1 cellular context compared by ENCODE assay signal in genomic region chr5:136192526-136193395, GRCh38.
TF ChIP-seq lines count a peak whose summit lies in the region.

SMIM32 (minus strand) TSS chr5:136193162; CDS start chr5:136192524, 638 bp downstream.

TF ChIP-seq in HEK293, 187 proteins besides CTCF, POLR2A, EP300 and RAD21 (continued from another document and continues in another):
- TF ChIP-seq TSHZ1 (tag by site-specific recombination; IDR thresholded peaks at IDR 0.05; ENCODE audit: borderline replicate concordance) (no peak), ZBTB8A (tag by site-specific recombination; IDR thresholded peaks at IDR 0.05) (peak; percentile 65), MEIS1 (CRISPR knock-in tag; IDR thresholded peaks at IDR 0.05; ENCODE audit: borderline replicate concordance) (no peak), ZNF488 (tag by site-specific recombination; IDR thresholded peaks at IDR 0.05) (no peak), ZIC2 (tag by site-specific recombination; IDR thresholded peaks at IDR 0.05) (no peak), ZNF658 (tag by site-specific recombination; IDR thresholded peaks at IDR 0.05) (no peak), ZNF623 (tag by site-specific recombination; IDR thresholded peaks at IDR 0.05) (no peak), ZNF140 (tag by site-specific recombination; IDR thresholded peaks at IDR 0.05) (no peak), GLIS2 (tag by site-specific recombination; IDR thresholded peaks at IDR 0.05) (peak; percentile 94), ZNF645 (tag by site-specific recombination; IDR thresholded peaks at IDR 0.05) (no peak), KLF8 (tag by site-specific recombination; IDR thresholded peaks at IDR 0.05) (no peak), ZNF311 (tag by site-specific recombination; IDR thresholded peaks at IDR 0.05; ENCODE audit: borderline replicate concordance) (no peak), GLIS1 (tag by site-specific recombination; IDR thresholded peaks at IDR 0.05) (peak; percentile 70), ZNF18 (tag by site-specific recombination; IDR thresholded peaks at IDR 0.05) (no peak), ZNF23 (tag by site-specific recombination; IDR thresholded peaks at IDR 0.05; ENCODE audit: borderline replicate concordance) (no peak), ZNF529 (tag by site-specific recombination; IDR thresholded peaks at IDR 0.05; ENCODE audit: insufficient replicate concordance) (no peak), ZNF670 (tag by site-specific recombination; IDR thresholded peaks at IDR 0.05; ENCODE audit: low read depth) (no peak), ZNF664 (tag by site-specific recombination; IDR thresholded peaks at IDR 0.05) (no peak), ZNF121 (tag by site-specific recombination; IDR thresholded peaks at IDR 0.05) (no peak), ZNF239 (tag by site-specific recombination; IDR thresholded peaks at IDR 0.05) (no peak), KLF10 (tag by site-specific recombination; IDR thresholded peaks at IDR 0.05) (no peak), ZBTB48 (tag by site-specific recombination; IDR thresholded peaks at IDR 0.05) (peak; percentile 27; the same call in 1 of the 2 replicates), KLF1 (tag by site-specific recombination; IDR thresholded peaks at IDR 0.05) (peak; percentile 15; the same call in 1 of the 2 replicates), ZNF174 (tag by site-specific recombination; IDR thresholded peaks at IDR 0.05) (no peak), ZNF175 (tag by site-specific recombination; IDR thresholded peaks at IDR 0.05) (no peak), ZNF585B (tag by site-specific recombination; IDR thresholded peaks at IDR 0.05) (no peak), ZNF302 (tag by site-specific recombination; IDR thresholded peaks at IDR 0.05; ENCODE audit: low read depth) (no peak), ZNF548 (tag by site-specific recombination; IDR thresholded peaks at IDR 0.05) (no peak), ZNF341 (tag by site-specific recombination; IDR thresholded peaks at IDR 0.05; ENCODE audit: low read depth) (peak; percentile 92), ZNF76 (tag by site-specific recombination; IDR thresholded peaks at IDR 0.05; ENCODE audit: borderline replicate concordance, low read depth) (no peak), ZNF335 (tag by site-specific recombination; conservative IDR thresholded peaks at IDR 0.05) (peak; percentile 98), ZNF518A (tag by site-specific recombination; conservative IDR thresholded peaks at IDR 0.05; ENCODE audit: low read depth) (no peak), KLF7 (tag by site-specific recombination; IDR thresholded peaks at IDR 0.05; ENCODE audit: borderline replicate concordance) (no peak), TRIM28 (IDR thresholded peaks at IDR 0.05; ENCODE audit: borderline replicate concordance, low read length) (no peak), ATF2 (tag by site-specific recombination; IDR thresholded peaks at IDR 0.05; ENCODE audit: low read depth) (no peak), ZNF416 (tag by site-specific recombination; IDR thresholded peaks at IDR 0.05) (no peak), KLF9 (tag by site-specific recombination; IDR thresholded peaks at IDR 0.05; ENCODE audit: low read depth) (peak; percentile 13; the same call in 1 of the 2 replicates), KLF16 (tag by site-specific recombination; IDR thresholded peaks at IDR 0.05) (no peak), ZNF677 (tag by site-specific recombination; IDR thresholded peaks at IDR 0.05) (no peak), ZSCAN23 (tag by site-specific recombination; IDR thresholded peaks at IDR 0.05) (no peak), PATZ1 (tag by site-specific recombination; IDR thresholded peaks at IDR 0.05) (peak; percentile 39; the same call in 1 of the 2 replicates), ZSCAN16 (tag by site-specific recombination; IDR thresholded peaks at IDR 0.05) (no peak), IKZF3 (tag by site-specific recombination; IDR thresholded peaks at IDR 0.05) (no peak), ZNF362 (tag by site-specific recombination; IDR thresholded peaks at IDR 0.05) (no peak), ZBTB17 (tag by site-specific recombination; IDR thresholded peaks at IDR 0.05) (peak; percentile 40; the same call in 1 of the 2 replicates), ZNF26 (tag by site-specific recombination; IDR thresholded peaks at IDR 0.05) (no peak), ZNF600 (tag by site-specific recombination; IDR thresholded peaks at IDR 0.05) (peak; percentile 81)
